In genomic region chr4:171353535-171353934, GRCh38 we compare ENCODE assay signal across 32 cellular contexts.
"Had no signal": no experiment of that assay in that cellular context is flagged by ENCODE, and none has a peak within 500 bp of the region (broad histone marks: within the 10 kb centered on the region; RNA-seq: fewer than 3 reads in every experiment).

No MANE protein-coding gene starts in this region.

- H3K36me3 ChIP-seq: adrenal gland, ascending aorta, brain microvascular endothelial cell, breast epithelium had no signal

- H3K9me3 ChIP-seq: adrenal gland, ascending aorta, body of pancreas, breast epithelium had no signal

- DNase-seq: activated B cell treated with CpG ODN at 0.5 μM for 24 hours; activated CD4-positive, alpha-beta memory T cell treated with anti-CD3 and anti-CD28 coated beads for 36 hours; activated CD4-positive, alpha-beta T cell treated with anti-CD3 and anti-CD28 coated beads for 4 hours; activated CD4-positive, alpha-beta T cell treated with anti-CD3 and anti-CD28 coated beads, Interleukin-2, amount 10 ng/mL, durations not matched to agents 24 days and 14 days; activated CD4-positive, alpha-beta T cell treated with anti-CD3 and anti-CD28 coated beads, Interleukin-2, amount 50 U/mL, for 1 hour; activated CD4-positive, alpha-beta T cell treated with anti-CD3 and anti-CD28 coated beads, Interleukin-2, amount 50 U/mL, for 4 hours; activated CD4-positive, CD25-positive, alpha-beta regulatory T cell treated with anti-CD3 and anti-CD28 coated beads, Interleukin-2, amount 50 U/mL, for 72 hours; activated CD8-positive, alpha-beta memory T cell treated with anti-CD3 and anti-CD28 coated beads, Interleukin-2, amount 50 U/mL, for 4 hours; activated CD8-positive, alpha-beta T cell treated with anti-CD3 and anti-CD28 coated beads for 36 hours; activated effector memory CD4-positive, alpha-beta T cell treated with anti-CD3 and anti-CD28 coated beads, Interleukin-2, amount 50 U/mL, for 16 hours; activated gamma-delta T cell treated with Interleukin-2 at 50 U/mL for 16 hours; activated naive CD4-positive, alpha-beta T cell; activated naive CD4-positive, alpha-beta T cell treated with anti-CD3 and anti-CD28 coated beads for 36 hours; activated naive CD4-positive, alpha-beta T cell treated with anti-CD3 and anti-CD28 coated beads, Interleukin-2, amount 50 U/mL, for 16 hours; activated naive CD8-positive, alpha-beta T cell treated with anti-CD3 and anti-CD28 coated beads for 36 hours; activated T-cell treated with anti-CD3 and anti-CD28 coated beads for 4 hours; activated T-cell treated with anti-CD3 and anti-CD28 coated beads, Interleukin-2, amount 50 U/mL, for 1 hour; activated T-cell treated with anti-CD3 and anti-CD28 coated beads, Interleukin-2, amount 50 U/mL, for 4 hours; activated T-cell treated with anti-CD3 and anti-CD28 coated beads, Interleukin-2, amount 50 U/mL, for 72 hours; adrenal gland; amygdala; anterior cingulate cortex; body of pancreas; brain microvascular endothelial cell; central memory CD4-positive, alpha-beta T cell; T-helper 1 cell; T-helper 2 cell; T-helper 9 cell had no signal

- H3K4me3 ChIP-seq: adrenal gland, ascending aorta, body of pancreas, breast epithelium had no signal

- H3K27ac ChIP-seq: adrenal gland, ascending aorta, body of pancreas, brain microvascular endothelial cell, breast epithelium, VCaP had no signal

- FAIRE-seq: TTC549 had no signal
